In genomic region chr16:53549970-53550406, GRCh38 we compare ENCODE assay signal across 8 cellular contexts. TPM values are rescaled to one million over a fixed set of nuclear protein-coding genes. Genes with fewer than 3 reads are reported as not detected.
DNase-seq lines count a peak whose midpoint lies in the region; ATAC-seq and TF ChIP-seq lines count a peak whose summit lies in the region.

No MANE protein-coding gene starts in this region.

- CTCF ChIA-PET in Caco-2 (lab: Charles Lee) = interaction anchor here (0.6 to 2.1 kb wide), 31 partner anchors 9 to 1821 kb away, joined by 3 to 17 read pairs (median 4); partner anchors contain the start of genes AKTIP, FTO and RPGRIP1L
- CTCF ChIA-PET in OCI-LY7 (lab: Charles Lee; ENCODE audit: unreplicated experiment) = no interaction called here

- peak; percentile 89 for TF ChIP-seq RAD21 in Ishikawa (IDR thresholded peaks at IDR 0.05; ENCODE audit: low read depth)

- POLR2A ChIA-PET in Caco-2 (lab: Charles Lee) (interaction anchor here (0.6 kb wide), 1 partner anchor 489 kb away, joined by 8 read pairs; no protein-coding TSS in a partner anchor), OCI-LY7 (lab: Charles Lee) (interaction anchor here (0.8 kb wide), 1 partner anchor 34 kb away, joined by 3 read pairs; no protein-coding TSS in a partner anchor)

- H3K9me3 Mint-ChIP-seq in Caco-2 (ENCODE audit: unreplicated experiment) (no peaks in the 10 kb centered on the region), neural progenitor cell (peaks cover 2% of the 10 kb centered on the region)
- no peaks in the 10 kb centered on the region for H3K9me3 Mint-ChIP-seq in activated T-cell treated with anti-CD3 and anti-CD28 coated beads, Interleukin-2, amount 50 U/mL, for 24 hours

- H3K27ac Mint-ChIP-seq in Caco-2 (ENCODE audit: unreplicated experiment) (peak overlapping the region; percentile 73), neural progenitor cell (no peak overlapping the region)
- no peak overlapping the region for H3K27ac Mint-ChIP-seq in activated T-cell treated with anti-CD3 and anti-CD28 coated beads, Interleukin-2, amount 50 U/mL, for 24 hours

- DNase-seq in Caco-2 = peak; percentile 75 to 82
- peak; percentile 63 for DNase-seq in OCI-LY7 (ENCODE audit: low spot score)
- DNase-seq in activated T-cell treated with anti-CD3 and anti-CD28 coated beads, Interleukin-2, amount 50 U/mL, for 24 hours = peak; percentile 59
- DNase-seq in fibroblast of mammary gland (ENCODE audit: low read depth) = peak; percentile 89
- DNase-seq in neural progenitor cell (ENCODE audit: low spot score) = peak; percentile 84
- DNase-seq in thyroid gland = peak; percentile 57 to 60

- H3K4me2 ChIP-seq in OCI-LY7 (ENCODE audit: low read length) (no peak overlapping the region), neural progenitor cell (peak overlapping the region; percentile 8)

- no peak overlapping the region for H3K27ac ChIP-seq in OCI-LY7 (ENCODE audit: low read depth, low read length, poor library complexity, severe bottlenecking)
- no peak overlapping the region for H3K27ac ChIP-seq in neural progenitor cell
- no peak overlapping the region for H3K27ac ChIP-seq in thyroid gland

- no peaks in the 10 kb centered on the region for H3K36me3 Mint-ChIP-seq in Caco-2 (ENCODE audit: insufficient read depth, unreplicated experiment)
- no peaks in the 10 kb centered on the region for H3K36me3 Mint-ChIP-seq in activated T-cell treated with anti-CD3 and anti-CD28 coated beads, Interleukin-2, amount 50 U/mL, for 24 hours (ENCODE audit: low read depth)
- no peaks in the 10 kb centered on the region for H3K36me3 Mint-ChIP-seq in neural progenitor cell

- 2 to 3% methylated on average over 13 of the region's 13 CpGs for WGBS in thyroid gland, 2 donors

- H3K9me3 ChIP-seq in Caco-2 (no peaks in the 10 kb centered on the region), OCI-LY7 (ENCODE audit: low read length) (no peaks in the 10 kb centered on the region), neural progenitor cell (ENCODE audit: low read depth) (no peaks in the 10 kb centered on the region), thyroid gland (no peaks in the 10 kb centered on the region)

- TF ChIP-seq POLR2A in thyroid gland (IDR thresholded peaks at IDR 0.05) = no peak

- no peaks in the 10 kb centered on the region for H3K9me2 ChIP-seq in OCI-LY7 (ENCODE audit: insufficient read depth, low read length)

- H3K9ac ChIP-seq in neural progenitor cell = no peak overlapping the region

- H3K79me2 ChIP-seq in OCI-LY7 (ENCODE audit: insufficient read depth, low read depth, low read length) = no peaks in the 10 kb centered on the region
- no peaks in the 10 kb centered on the region for H3K79me2 ChIP-seq in neural progenitor cell (ENCODE audit: low read depth)

- no peaks in the 10 kb centered on the region for H3K27me3 ChIP-seq in Caco-2 (replicated peaks; ENCODE audit: control insufficient read depth, insufficient read depth, low read length)
- H3K27me3 ChIP-seq in neural progenitor cell = peaks cover 28% of the 10 kb centered on the region
- H3K27me3 ChIP-seq in thyroid gland = no peaks in the 10 kb centered on the region

- H2AFZ ChIP-seq in OCI-LY7 (ENCODE audit: low read length) (no peak overlapping the region; the same call in 1 of the 2 replicates), neural progenitor cell (replicated peaks) (peak overlapping the region; percentile 48)

- H3K27me3 Mint-ChIP-seq in Caco-2 (ENCODE audit: insufficient read depth, unreplicated experiment) = no peaks in the 10 kb centered on the region
- H3K27me3 Mint-ChIP-seq in activated T-cell treated with anti-CD3 and anti-CD28 coated beads, Interleukin-2, amount 50 U/mL, for 24 hours = peaks cover 19% of the 10 kb centered on the region
- H3K27me3 Mint-ChIP-seq in neural progenitor cell (ENCODE audit: insufficient read depth, low read depth) = peaks cover 2% of the 10 kb centered on the region

- BruUV-seq in Caco-2 (replicated peaks; lab: Mats Ljungman, UMichigan) (no TSS peak), OCI-LY7 (replicated peaks; lab: Mats Ljungman, UMichigan) (no TSS peak)

- intact Hi-C loops in Caco-2 (cut with micrococcal nuclease; ENCODE audit: unreplicated experiment) (loop anchor here (1.0 to 10.0 kb wide), 9 partner anchors 59 to 1380 kb away; partner anchors contain the start of genes IRX3 and IRX5), OCI-LY7 (cut with micrococcal nuclease; ENCODE audit: unreplicated experiment) (no loop called here), thyroid gland (cut with DNase I) (no loop called here)

- TF ChIP-seq CTCF in Caco-2 (IDR thresholded peaks at IDR 0.05; ENCODE audit: insufficient read depth in 1 of 2, low read depth in 1 of 2, low read length in 1 of 2, severe bottlenecking in 1 of 2, unreplicated experiment in 1 of 2) = peak; percentile 76
- peak; percentile 83 for TF ChIP-seq CTCF in OCI-LY7 (conservative IDR thresholded peaks at IDR 0.05; ENCODE audit: low read length)
- TF ChIP-seq CTCF in fibroblast of mammary gland (conservative IDR thresholded peaks at IDR 0.05; ENCODE audit: control insufficient read depth, insufficient read depth, low read depth, low read length) = peak; percentile 77
- peak; percentile 82 for TF ChIP-seq CTCF in neural progenitor cell (IDR thresholded peaks at IDR 0.05)
- peak in 5 of 6 experiments; percentile 28 to 77 (median 65) for TF ChIP-seq CTCF in thyroid gland (IDR thresholded peaks at IDR 0.05)

- H3K4me3 Mint-ChIP-seq in Caco-2 (ENCODE audit: unreplicated experiment) (no peak overlapping the region), neural progenitor cell (no peak overlapping the region)
- H3K4me3 Mint-ChIP-seq in activated T-cell treated with anti-CD3 and anti-CD28 coated beads, Interleukin-2, amount 50 U/mL, for 24 hours = no peak overlapping the region

- no peaks in the 10 kb centered on the region for H3K36me3 ChIP-seq in Caco-2 (ENCODE audit: control insufficient read depth, insufficient read depth, low read length)
- H3K36me3 ChIP-seq in OCI-LY7 (ENCODE audit: insufficient read depth, low read length) = no peaks in the 10 kb centered on the region
- H3K36me3 ChIP-seq in neural progenitor cell = no peaks in the 10 kb centered on the region
- H3K36me3 ChIP-seq in thyroid gland = no peaks in the 10 kb centered on the region

- no peak for TF ChIP-seq EP300 in Ishikawa (IDR thresholded peaks at IDR 0.05; ENCODE audit: borderline replicate concordance)

- ATAC-seq in GM21367 (IDR thresholded peaks at IDR 0.05; ENCODE audit: unreplicated experiment) = peak; percentile 69

- H3F3A ChIP-seq in neural progenitor cell (ENCODE audit: low read depth) = peaks cover 5% of the 10 kb centered on the region

- H3K4me1 ChIP-seq in Caco-2 (peaks cover 13% of the 10 kb centered on the region), OCI-LY7 (ENCODE audit: insufficient read depth, low read length, poor library complexity, severe bottlenecking) (no peaks in the 10 kb centered on the region), neural progenitor cell (peaks cover 5% of the 10 kb centered on the region), thyroid gland (no peaks in the 10 kb centered on the region)

- H3K4me3 ChIP-seq in Caco-2 (ENCODE audit: low read depth, low read length) (no peak overlapping the region), OCI-LY7 (ENCODE audit: low read depth, low read length, poor library complexity, severe bottlenecking) (no peak overlapping the region), fibroblast of mammary gland (ENCODE audit: control insufficient read depth, low read depth, low read length) (no peak overlapping the region), neural progenitor cell (no peak overlapping the region), thyroid gland (replicated peaks in 1 of 3) (no peak overlapping the region)

- H4K20me1 ChIP-seq in OCI-LY7 (ENCODE audit: insufficient read depth, low read length) = no peaks in the 10 kb centered on the region
- no peaks in the 10 kb centered on the region for H4K20me1 ChIP-seq in neural progenitor cell (ENCODE audit: low read depth)

- H3K4me1 Mint-ChIP-seq in Caco-2 (ENCODE audit: low read depth, unreplicated experiment) (peaks cover 12% of the 10 kb centered on the region), neural progenitor cell (peaks cover 28% of the 10 kb centered on the region)
- H3K4me1 Mint-ChIP-seq in activated T-cell treated with anti-CD3 and anti-CD28 coated beads, Interleukin-2, amount 50 U/mL, for 24 hours (ENCODE audit: low read depth) = peaks cover 27% of the 10 kb centered on the region

TF ChIP-seq in Ishikawa, 13 proteins besides CTCF, POLR2A, EP300 and RAD21:
- TF ChIP-seq CREB1 (IDR thresholded peaks at IDR 0.05; ENCODE audit: low read depth) = no peak
- TF ChIP-seq NFIC (IDR thresholded peaks at IDR 0.05) = no peak
- no peak for TF ChIP-seq TEAD4 (IDR thresholded peaks at IDR 0.05)
- no peak for TF ChIP-seq TCF12 (IDR thresholded peaks at IDR 0.05; ENCODE audit: low read depth)
- TF ChIP-seq EGR1 (IDR thresholded peaks at IDR 0.05) = no peak
- peak; percentile 92 for TF ChIP-seq MAX (IDR thresholded peaks at IDR 0.05)
- TF ChIP-seq ZBTB7A (IDR thresholded peaks at IDR 0.05; ENCODE audit: low read depth) = no peak
- TF ChIP-seq USF1 (IDR thresholded peaks at IDR 0.05) = no peak
- no peak for TF ChIP-seq YY1 (IDR thresholded peaks at IDR 0.05; ENCODE audit: low read depth)

RNA-seq across cellular contexts. Expression of gene AKTIP, which starts 47.0 kb away (rescaled TPM):
- total RNA-seq in Caco-2 (2022) (102 and 127 TPM in 2 replicates), OCI-LY7 (2022) (17.9 and 18.7 TPM in 2 replicates), neural progenitor cell (ENCODE audit: low replicate concordance) (21.4 and 24.0 TPM in 2 replicates), thyroid gland (10 to 100 TPM; 54.0 to 65.6 (median 61.8) TPM)
- total RNA-seq in OCI-LY7 (2014; rRNA removed; shearing (Covaris generic)) = 12.4 and 12.7 TPM in 2 replicates
